Comparison of ENCODE assay signal across 1 cellular context in genomic region chr1:56535949-56536348, GRCh38.
A peak's percentile ranks its signal among the peaks of the same experiment; 100 is the strongest.
TF ChIP-seq lines count a peak whose summit lies in the region.

No MANE protein-coding gene starts in this region.

TF ChIP-seq in HepG2, 621 proteins besides CTCF, POLR2A, EP300 and RAD21 (continued from another document and continues in another):
- TF ChIP-seq ZBTB25 (CRISPR knock-in tag; IDR thresholded peaks at IDR 0.05) (no peak), HMG20A (CRISPR knock-in tag; IDR thresholded peaks at IDR 0.05; ENCODE audit: borderline replicate concordance) (peak; percentile 78), DR1 (CRISPR knock-in tag; IDR thresholded peaks at IDR 0.05) (no peak), ZNF282 (IDR thresholded peaks at IDR 0.05; ENCODE audit: partially characterized antibody) (no peak), KAT2B (IDR thresholded peaks at IDR 0.05; ENCODE audit: borderline replicate concordance, low read depth, low read length) (no peak), JUNB (CRISPR knock-in tag; IDR thresholded peaks at IDR 0.05; ENCODE audit: borderline replicate concordance) (no peak), EHMT2 (IDR thresholded peaks at IDR 0.05; ENCODE audit: borderline replicate concordance, low read depth, low read length) (no peak), FOXC1 (CRISPR knock-in tag; IDR thresholded peaks at IDR 0.05; ENCODE audit: borderline replicate concordance) (no peak), ZBED4 (CRISPR knock-in tag; IDR thresholded peaks at IDR 0.05; ENCODE audit: borderline replicate concordance) (no peak), HDAC1 (CRISPR knock-in tag; IDR thresholded peaks at IDR 0.05) (peak; percentile 57), ZNF574 (CRISPR knock-in tag; IDR thresholded peaks at IDR 0.05) (no peak), ZNF432 (CRISPR knock-in tag; IDR thresholded peaks at IDR 0.05; ENCODE audit: borderline replicate concordance) (no peak), MLX (CRISPR knock-in tag; IDR thresholded peaks at IDR 0.05) (no peak), TOE1 (CRISPR knock-in tag; IDR thresholded peaks at IDR 0.05) (no peak), ZNF101 (CRISPR knock-in tag; IDR thresholded peaks at IDR 0.05; ENCODE audit: borderline replicate concordance, low read depth) (no peak), LRRFIP1 (CRISPR knock-in tag; conservative IDR thresholded peaks at IDR 0.05) (no peak), ZNF607 (CRISPR knock-in tag; IDR thresholded peaks at IDR 0.05; ENCODE audit: borderline replicate concordance) (no peak), RBM39 (IDR thresholded peaks at IDR 0.05; ENCODE audit: low read depth, low read length, poor library complexity, severe bottlenecking) (no peak), ZNF230 (CRISPR knock-in tag; IDR thresholded peaks at IDR 0.05) (no peak), TARDBP (CRISPR knock-in tag; IDR thresholded peaks at IDR 0.05) (peak; percentile 45; the same call in 1 of the 2 replicates), MBD4 (IDR thresholded peaks at IDR 0.05; ENCODE audit: borderline replicate concordance, low read length) (no peak), JUN (CRISPR knock-in tag; IDR thresholded peaks at IDR 0.05) (no peak), ZNF296 (CRISPR knock-in tag; conservative IDR thresholded peaks at IDR 0.05) (no peak), PATZ1 (CRISPR knock-in tag; IDR thresholded peaks at IDR 0.05) (0 out of 2 replicates have a peak, but pooled peaks have one; percentile 14), ZNF782 (CRISPR knock-in tag; IDR thresholded peaks at IDR 0.05; ENCODE audit: borderline replicate concordance) (no peak), SOX13 (IDR thresholded peaks at IDR 0.05) (0 out of 2 replicates have a peak, but pooled peaks have one; percentile 47), SOX13 (CRISPR knock-in tag; conservative IDR thresholded peaks at IDR 0.05 in 1 of 2, IDR thresholded peaks at IDR 0.05 in 1 of 2) (peak in 1 of 2 experiments; percentile 90; a peak in 2 of 4 replicates), ZNF446 (CRISPR knock-in tag; IDR thresholded peaks at IDR 0.05) (no peak)
- TF ChIP-seq, protein P1, sequence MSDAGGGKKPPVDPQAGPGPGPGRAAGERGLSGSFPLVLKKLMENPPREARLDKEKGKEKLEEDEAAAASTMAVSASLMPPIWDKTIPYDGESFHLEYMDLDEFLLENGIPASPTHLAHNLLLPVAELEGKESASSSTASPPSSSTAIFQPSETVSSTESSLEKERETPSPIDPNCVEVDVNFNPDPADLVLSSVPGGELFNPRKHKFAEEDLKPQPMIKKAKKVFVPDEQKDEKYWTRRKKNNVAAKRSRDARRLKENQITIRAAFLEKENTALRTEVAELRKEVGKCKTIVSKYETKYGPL (CRISPR knock-in tag; IDR thresholded peaks at IDR 0.05), result no peak
- TF ChIP-seq, protein P2, sequence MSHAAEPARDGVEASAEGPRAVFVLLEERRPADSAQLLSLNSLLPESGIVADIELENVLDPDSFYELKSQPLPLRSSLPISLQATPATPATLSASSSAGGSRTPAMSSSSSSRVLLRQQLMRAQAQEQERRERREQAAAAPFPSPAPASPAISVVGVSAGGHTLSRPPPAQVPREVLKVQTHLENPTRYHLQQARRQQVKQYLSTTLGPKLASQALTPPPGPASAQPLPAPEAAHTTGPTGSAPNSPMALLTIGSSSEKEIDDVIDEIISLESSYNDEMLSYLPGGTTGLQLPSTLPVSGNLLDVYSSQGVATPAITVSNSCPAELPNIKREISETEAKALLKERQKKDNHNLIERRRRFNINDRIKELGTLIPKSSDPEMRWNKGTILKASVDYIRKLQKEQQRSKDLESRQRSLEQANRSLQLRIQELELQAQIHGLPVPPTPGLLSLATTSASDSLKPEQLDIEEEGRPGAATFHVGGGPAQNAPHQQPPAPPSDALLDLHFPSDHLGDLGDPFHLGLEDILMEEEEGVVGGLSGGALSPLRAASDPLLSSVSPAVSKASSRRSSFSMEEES (CRISPR knock-in tag; IDR thresholded peaks at IDR 0.05), result peak; percentile 85
- TF ChIP-seq, protein P3, sequence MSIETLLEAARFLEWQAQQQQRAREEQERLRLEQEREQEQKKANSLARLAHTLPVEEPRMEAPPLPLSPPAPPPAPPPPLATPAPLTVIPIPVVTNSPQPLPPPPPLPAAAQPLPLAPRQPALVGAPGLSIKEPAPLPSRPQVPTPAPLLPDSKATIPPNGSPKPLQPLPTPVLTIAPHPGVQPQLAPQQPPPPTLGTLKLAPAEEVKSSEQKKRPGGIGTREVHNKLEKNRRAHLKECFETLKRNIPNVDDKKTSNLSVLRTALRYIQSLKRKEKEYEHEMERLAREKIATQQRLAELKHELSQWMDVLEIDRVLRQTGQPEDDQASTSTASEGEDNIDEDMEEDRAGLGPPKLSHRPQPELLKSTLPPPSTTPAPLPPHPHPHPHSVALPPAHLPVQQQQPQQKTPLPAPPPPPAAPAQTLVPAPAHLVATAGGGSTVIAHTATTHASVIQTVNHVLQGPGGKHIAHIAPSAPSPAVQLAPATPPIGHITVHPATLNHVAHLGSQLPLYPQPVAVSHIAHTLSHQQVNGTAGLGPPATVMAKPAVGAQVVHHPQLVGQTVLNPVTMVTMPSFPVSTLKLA (IDR thresholded peaks at IDR 0.05), result no peak
- TF ChIP-seq, protein P4, sequence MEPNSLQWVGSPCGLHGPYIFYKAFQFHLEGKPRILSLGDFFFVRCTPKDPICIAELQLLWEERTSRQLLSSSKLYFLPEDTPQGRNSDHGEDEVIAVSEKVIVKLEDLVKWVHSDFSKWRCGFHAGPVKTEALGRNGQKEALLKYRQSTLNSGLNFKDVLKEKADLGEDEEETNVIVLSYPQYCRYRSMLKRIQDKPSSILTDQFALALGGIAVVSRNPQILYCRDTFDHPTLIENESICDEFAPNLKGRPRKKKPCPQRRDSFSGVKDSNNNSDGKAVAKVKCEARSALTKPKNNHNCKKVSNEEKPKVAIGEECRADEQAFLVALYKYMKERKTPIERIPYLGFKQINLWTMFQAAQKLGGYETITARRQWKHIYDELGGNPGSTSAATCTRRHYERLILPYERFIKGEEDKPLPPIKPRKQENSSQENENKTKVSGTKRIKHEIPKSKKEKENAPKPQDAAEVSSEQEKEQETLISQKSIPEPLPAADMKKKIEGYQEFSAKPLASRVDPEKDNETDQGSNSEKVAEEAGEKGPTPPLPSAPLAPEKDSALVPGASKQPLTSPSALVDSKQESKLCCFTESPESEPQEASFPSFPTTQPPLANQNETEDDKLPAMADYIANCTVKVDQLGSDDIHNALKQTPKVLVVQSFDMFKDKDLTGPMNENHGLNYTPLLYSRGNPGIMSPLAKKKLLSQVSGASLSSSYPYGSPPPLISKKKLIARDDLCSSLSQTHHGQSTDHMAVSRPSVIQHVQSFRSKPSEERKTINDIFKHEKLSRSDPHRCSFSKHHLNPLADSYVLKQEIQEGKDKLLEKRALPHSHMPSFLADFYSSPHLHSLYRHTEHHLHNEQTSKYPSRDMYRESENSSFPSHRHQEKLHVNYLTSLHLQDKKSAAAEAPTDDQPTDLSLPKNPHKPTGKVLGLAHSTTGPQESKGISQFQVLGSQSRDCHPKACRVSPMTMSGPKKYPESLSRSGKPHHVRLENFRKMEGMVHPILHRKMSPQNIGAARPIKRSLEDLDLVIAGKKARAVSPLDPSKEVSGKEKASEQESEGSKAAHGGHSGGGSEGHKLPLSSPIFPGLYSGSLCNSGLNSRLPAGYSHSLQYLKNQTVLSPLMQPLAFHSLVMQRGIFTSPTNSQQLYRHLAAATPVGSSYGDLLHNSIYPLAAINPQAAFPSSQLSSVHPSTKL (CRISPR knock-in tag; IDR thresholded peaks at IDR 0.05), result peak; percentile 84
- TF ChIP-seq, protein P5, sequence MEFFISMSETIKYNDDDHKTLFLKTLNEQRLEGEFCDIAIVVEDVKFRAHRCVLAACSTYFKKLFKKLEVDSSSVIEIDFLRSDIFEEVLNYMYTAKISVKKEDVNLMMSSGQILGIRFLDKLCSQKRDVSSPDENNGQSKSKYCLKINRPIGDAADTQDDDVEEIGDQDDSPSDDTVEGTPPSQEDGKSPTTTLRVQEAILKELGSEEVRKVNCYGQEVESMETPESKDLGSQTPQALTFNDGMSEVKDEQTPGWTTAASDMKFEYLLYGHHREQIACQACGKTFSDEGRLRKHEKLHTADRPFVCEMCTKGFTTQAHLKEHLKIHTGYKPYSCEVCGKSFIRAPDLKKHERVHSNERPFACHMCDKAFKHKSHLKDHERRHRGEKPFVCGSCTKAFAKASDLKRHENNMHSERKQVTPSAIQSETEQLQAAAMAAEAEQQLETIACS (CRISPR knock-in tag; IDR thresholded peaks at IDR 0.05), result no peak
